Comparison of ENCODE assay signal across 17 cellular contexts in genomic region chr11:119700536-119701346, GRCh38. TPM values are rescaled to one million over a fixed set of nuclear protein-coding genes. Genes with fewer than 3 reads are reported as not detected.
DNase-seq lines count a peak whose midpoint lies in the region; ATAC-seq, FAIRE-seq and TF ChIP-seq lines count a peak whose summit lies in the region.
"Had no signal": no experiment of that assay in that cellular context is flagged by ENCODE, and none has a peak within 500 bp of the region (broad histone marks: within the 10 kb centered on the region; RNA-seq: fewer than 3 reads in every experiment).

No MANE protein-coding gene starts in this region.

- no peaks in the 10 kb centered on the region for H3K79me2 ChIP-seq in HepG2 (ENCODE audit: insufficient read depth, low read length)
- H3K79me2 ChIP-seq: parathyroid adenoma had no signal

- no peaks in the 10 kb centered on the region for H4K20me1 ChIP-seq in HepG2 (ENCODE audit: insufficient read depth, low read length)

- no peak overlapping the region for H3K4me3 ChIP-seq in HepG2 (replicated peaks in 1 of 3; ENCODE audit: insufficient read depth in 1 of 3, low read depth in 2 of 3, low read length in 3 of 3)

- no peak overlapping the region for H3K4me3 Mint-ChIP-seq in activated CD4-positive, alpha-beta memory T cell treated with anti-CD3 and anti-CD28 coated beads for 36 hours
- H3K4me3 Mint-ChIP-seq: B cell; dendritic cell treated with granulocyte-macrophage colony-stimulating factor and Interleukin-4, amounts not matched to agents 40 ng/mL and 50 ng/mL, for 4 days had no signal

- no peak for TF ChIP-seq CTCF in HepG2 (CRISPR knock-in tag; IDR thresholded peaks at IDR 0.05)

- DNase-seq in A172 (ENCODE audit: low spot score) (peak; percentile 51), H54 (ENCODE audit: insufficient read length, low spot score) (peak; percentile 71), HepG2 (ENCODE audit: low spot score) (peak; percentile 35), T-helper 2 cell (no peak), NCI-H1436 (lab: John Stamatoyannopoulos, UW) (no peak)
- DNase-seq in activated CD4-positive, alpha-beta memory T cell treated with anti-CD3 and anti-CD28 coated beads for 36 hours = peak; percentile 20
- DNase-seq: activated CD8-positive, alpha-beta memory T cell treated with anti-CD3 and anti-CD28 coated beads, Interleukin-2, amount 50 U/mL, for 48 hours; anterior cingulate cortex; midbrain; MM.1S had no signal

- intact Hi-C loops in activated CD4-positive, alpha-beta memory T cell treated with anti-CD3 and anti-CD28 coated beads for 36 hours (cut with micrococcal nuclease) = no loop called here
- intact Hi-C loops in HepG2 (cut with micrococcal nuclease; ENCODE audit: unreplicated experiment) = no loop called here

- peaks cover 51% of the 10 kb centered on the region for H3K4me1 ChIP-seq in HepG2 (ENCODE audit: insufficient read depth, low read length)
- H3K4me1 ChIP-seq: parathyroid adenoma had no signal

- POLR2A ChIA-PET in activated CD4-positive, alpha-beta memory T cell treated with anti-CD3 and anti-CD28 coated beads for 36 hours (lab: Charles Lee) = no interaction called here
- POLR2A ChIA-PET in HepG2 (lab: Yijun Ruan, JAX) = no interaction called here

- WGBS in HepG2 (ENCODE audit: low lambda C conversion rate) = 63% methylated on average over 8 of the region's 13 CpGs

- TF ChIP-seq EP300 in HepG2 (IDR thresholded peaks at IDR 0.05; ENCODE audit: low read depth in 2 of 2, low read length in 2 of 2) (no peak; a peak in 1 of 4 replicates), HepG2 (CRISPR knock-in tag; IDR thresholded peaks at IDR 0.05; ENCODE audit: borderline replicate concordance) (no peak)

- H3K36me3 ChIP-seq in HepG2 (replicated peaks in 1 of 2; ENCODE audit: control insufficient read depth in 1 of 2, insufficient read depth in 2 of 2, low read length in 2 of 2) = no peaks in the 10 kb centered on the region

- peak overlapping the region; percentile 5; the same call in 1 of the 2 replicates for H3K4me2 ChIP-seq in HepG2 (ENCODE audit: low read depth, low read length)
- H3K4me2 ChIP-seq: SK-N-SH had no signal

- BruUV-seq in HepG2 (replicated peaks; lab: Mats Ljungman, UMichigan) = no TSS peak

- ATAC-seq in HepG2 = peak; percentile 20; the same call in 2 of the 3 replicates
- ATAC-seq in GM21447 (IDR thresholded peaks at IDR 0.05; ENCODE audit: unreplicated experiment) = no peak
- no peak for ATAC-seq in HG02763 (IDR thresholded peaks at IDR 0.05; ENCODE audit: unreplicated experiment)

- H3K27ac Mint-ChIP-seq in activated CD4-positive, alpha-beta memory T cell treated with anti-CD3 and anti-CD28 coated beads for 36 hours = no peak overlapping the region
- H3K27ac Mint-ChIP-seq: B cell; dendritic cell treated with granulocyte-macrophage colony-stimulating factor and Interleukin-4, amounts not matched to agents 40 ng/mL and 50 ng/mL, for 4 days had no signal

- H3K36me3 Mint-ChIP-seq in activated CD4-positive, alpha-beta memory T cell treated with anti-CD3 and anti-CD28 coated beads for 36 hours = no peaks in the 10 kb centered on the region

- H2AFZ ChIP-seq in HepG2 (ENCODE audit: low read length) = no peak overlapping the region
- H2AFZ ChIP-seq: parathyroid adenoma had no signal

- no peaks in the 10 kb centered on the region for H3K9me3 ChIP-seq in HepG2 (ENCODE audit: low read length)
- H3K9me3 ChIP-seq: SK-N-SH had no signal

- H3K27ac ChIP-seq in HepG2 (ENCODE audit: extremely low read length, insufficient read depth, low read length) = no peak overlapping the region
- H3K27ac ChIP-seq: parathyroid adenoma had no signal

- H3K9me3 Mint-ChIP-seq in activated CD4-positive, alpha-beta memory T cell treated with anti-CD3 and anti-CD28 coated beads for 36 hours = no peaks in the 10 kb centered on the region
- H3K9me3 Mint-ChIP-seq: dendritic cell treated with granulocyte-macrophage colony-stimulating factor and Interleukin-4, amounts not matched to agents 40 ng/mL and 50 ng/mL, for 4 days had no signal

- H3K9ac ChIP-seq in HepG2 (ENCODE audit: insufficient read depth, low read depth, low read length) = no peak overlapping the region
- H3K9ac ChIP-seq: parathyroid adenoma, SK-N-SH had no signal

- no peaks in the 10 kb centered on the region for H3K27me3 Mint-ChIP-seq in activated CD4-positive, alpha-beta memory T cell treated with anti-CD3 and anti-CD28 coated beads for 36 hours
- H3K27me3 Mint-ChIP-seq: B cell; dendritic cell treated with granulocyte-macrophage colony-stimulating factor and Interleukin-4, amounts not matched to agents 40 ng/mL and 50 ng/mL, for 4 days had no signal

- TF ChIP-seq RAD21 in HepG2 (CRISPR knock-in tag; IDR thresholded peaks at IDR 0.05) = no peak

- H3K4me1 Mint-ChIP-seq in activated CD4-positive, alpha-beta memory T cell treated with anti-CD3 and anti-CD28 coated beads for 36 hours (ENCODE audit: low read depth) = no peaks in the 10 kb centered on the region
- H3K4me1 Mint-ChIP-seq: B cell had no signal

- FAIRE-seq in H54 (lab: Jason Lieb, UNC) = peak; percentile 52
- FAIRE-seq in HepG2 (lab: Jason Lieb, UNC) = no peak
- FAIRE-seq: GM19239 had no signal

- in situ Hi-C loops in HepG2 (cut with HindIII; ENCODE audit: extremely low pct_ligation_motif_present, low pct_unique_long_range_greater_than_20kb) = no loop called here

- CTCF ChIA-PET in activated CD4-positive, alpha-beta memory T cell treated with anti-CD3 and anti-CD28 coated beads for 36 hours (lab: Charles Lee) = interaction anchor here (1.6 kb wide), 1 partner anchor 29 kb away, joined by 3 read pairs; no protein-coding TSS in a partner anchor
- CTCF ChIA-PET in HepG2 (lab: Yijun Ruan, JAX; ENCODE audit: low intra/inter-chr PET ratio, low total read pairs) = no interaction called here

- TF ChIP-seq POLR2A in H54 (IDR thresholded peaks at IDR 0.05; ENCODE audit: low read depth, low read length) (no peak), HepG2 (IDR thresholded peaks at IDR 0.05; ENCODE audit: insufficient read depth in 1 of 2, low read depth in 2 of 2, low read length in 2 of 2) (no peak)

- H3K27me3 ChIP-seq in HepG2 (ENCODE audit: control insufficient read depth in 1 of 2, insufficient read depth in 2 of 2, low read length in 2 of 2) = no peaks in the 10 kb centered on the region

TF ChIP-seq in HepG2, 621 proteins besides CTCF, POLR2A, EP300 and RAD21 (continues in another document):
- TF ChIP-seq KDM5A (IDR thresholded peaks at IDR 0.05; ENCODE audit: borderline replicate concordance, low read length) = no peak
- TF ChIP-seq LRRFIP1 (CRISPR knock-in tag; conservative IDR thresholded peaks at IDR 0.05) = no peak
- TF ChIP-seq RXRB (CRISPR knock-in tag; IDR thresholded peaks at IDR 0.05; ENCODE audit: borderline replicate concordance) = 0 out of 2 replicates have a peak, but pooled peaks have one; percentile 16
- TF ChIP-seq ZNF7 (CRISPR knock-in tag; IDR thresholded peaks at IDR 0.05) = no peak
- TF ChIP-seq RORA (CRISPR knock-in tag; IDR thresholded peaks at IDR 0.05) = no peak

RNA-seq across cellular contexts. Expression of gene NECTIN1, which starts 28.3 kb away (rescaled TPM):
- 2.9 and 3.0 TPM in 2 replicates for total RNA-seq in A172 (2014; rRNA removed; shearing (Covaris generic))
- total RNA-seq in activated CD4-positive, alpha-beta memory T cell treated with anti-CD3 and anti-CD28 coated beads for 36 hours = 1 to 10 TPM; 2.0 to 2.4 TPM
- total RNA-seq in HepG2 (2016; rRNA removed; fragmentation: Illumina TruSeq; extraction: Trizol) = 4.1 and 7.3 TPM in 2 replicates
- 1.8 and 2.9 TPM in 2 replicates for total RNA-seq in HepG2 (2016; cell fraction: cytosol; rRNA removed; fragmentation: Illumina TruSeq; extraction: Trizol; ENCODE audit: low read depth)
- total RNA-seq in HepG2 (2016; cell fraction: insoluble cytoplasmic fraction; rRNA removed; fragmentation: Illumina TruSeq; extraction: Trizol) = 4.3 and 5.3 TPM in 2 replicates
- 5.3 and 6.4 TPM in 2 replicates for total RNA-seq in HepG2 (2016; cell fraction: membrane; rRNA removed; fragmentation: Illumina TruSeq; extraction: Trizol)
- total RNA-seq in HepG2 (2016; cell fraction: nucleus; rRNA removed; fragmentation: Illumina TruSeq; extraction: Trizol) = 5.4 and 6.5 TPM in 2 replicates
- polyA plus RNA-seq in HepG2 (2011; rRNA removed) = 3.9 and 4.7 TPM in 2 replicates
- polyA plus RNA-seq in HepG2 (2011; cell fraction: cytosol; rRNA removed) = 2.3 and 2.9 TPM in 2 replicates
- polyA plus RNA-seq in HepG2 (2011; cell fraction: nucleus; rRNA removed) = 3.6 and 4.2 TPM in 2 replicates
- 3.3 and 4.2 TPM in 2 replicates for polyA plus RNA-seq in HepG2 (2012)
- 1.8 and 1.9 TPM in 2 replicates for polyA plus RNA-seq in HepG2 (2016; cell fraction: cytosol; fragmentation: Illumina TruSeq; extraction: Trizol; ENCODE audit: low read depth)
- 4.9 and 6.0 TPM in 2 replicates for polyA plus RNA-seq in HepG2 (2016; cell fraction: insoluble cytoplasmic fraction; fragmentation: Illumina TruSeq; extraction: Trizol; ENCODE audit: low read depth)
- 4.1 and 4.8 TPM in 2 replicates for polyA plus RNA-seq in HepG2 (2016; cell fraction: membrane; fragmentation: Illumina TruSeq; extraction: Trizol; ENCODE audit: low read depth)
- 9.3 and 9.9 TPM in 2 replicates for polyA plus RNA-seq in HepG2 (2016; cell fraction: nucleus; fragmentation: Illumina TruSeq; extraction: Trizol; ENCODE audit: insufficient read depth, low read depth)
- polyA minus RNA-seq in HepG2 (2011; rRNA and poly(A)+ RNA removed; ENCODE audit: low replicate concordance) = 4.1 and 6.6 TPM in 2 replicates
- 3.0 and 4.1 TPM in 2 replicates for polyA minus RNA-seq in HepG2 (2011; cell fraction: cytosol; rRNA and poly(A)+ RNA removed)
- 6.1 and 6.6 TPM in 2 replicates for polyA minus RNA-seq in HepG2 (2011; cell fraction: nucleus; rRNA and poly(A)+ RNA removed)

Comparison
In these comparisons a context has a peak if more than half of its experiments do, and no peak if none do; other contexts are left out.
1. DNase-seq: peak in A172 (single experiment), H54 (single experiment), activated CD4-positive, alpha-beta memory T cell treated with anti-CD3 and anti-CD28 coated beads for 36 hours (single experiment) and HepG2 (single experiment); none in T-helper 2 cell (0 of 5) and NCI-H1436 (single experiment).